ENCODE assay signal across 24 cellular contexts in genomic region chr16:883340-883739, GRCh38.
"Had no signal": no experiment of that assay in that cellular context is flagged by ENCODE, and none has a peak within 500 bp of the region (broad histone marks: within the 10 kb centered on the region; RNA-seq: fewer than 3 reads in every experiment).

No MANE protein-coding gene starts in this region.

- H3K27ac ChIP-seq: dorsolateral prefrontal cortex, gastrocnemius medialis, neutrophil, parathyroid adenoma, right lobe of liver, thoracic aorta, tibial nerve, upper lobe of left lung had no signal

- H3K9me3 Mint-ChIP-seq: mesothelial cell of epicardium; natural killer cell treated with Interleukin-12 subunit alpha and Interleukin-12 subunit beta and Interleukin-15 and Interleukin-18, amount 100 ng/mL, for 72 hours; neural crest cell had no signal

- H3K9me3 ChIP-seq: neutrophil had no signal

- H3K4me3 Mint-ChIP-seq: mesothelial cell of epicardium; naive B cell; natural killer cell treated with Interleukin-12 subunit alpha and Interleukin-12 subunit beta and Interleukin-15 and Interleukin-18, amount 100 ng/mL, for 72 hours; neural crest cell had no signal

- ATAC-seq: gastrocnemius medialis; left lobe of liver; mucosa of descending colon; natural killer cell treated with Interleukin-12 subunit alpha and Interleukin-12 subunit beta and Interleukin-15 and Interleukin-18, amount 100 ng/mL, for 72 hours; right lobe of liver had no signal

- H3K27me3 ChIP-seq: dorsolateral prefrontal cortex, gastrocnemius medialis, neutrophil, right lobe of liver, tibial nerve, upper lobe of left lung had no signal

- H3K27ac Mint-ChIP-seq: mesothelial cell of epicardium; natural killer cell treated with Interleukin-12 subunit alpha and Interleukin-12 subunit beta and Interleukin-15 and Interleukin-18, amount 100 ng/mL, for 72 hours; progenitor cell of endocrine pancreas had no signal

- H3K36me3 ChIP-seq: neutrophil, right lobe of liver, thoracic aorta had no signal

- H3K4me1 ChIP-seq: gastrocnemius medialis, parathyroid adenoma, right lobe of liver, upper lobe of left lung had no signal

- DNase-seq: effector CD4-positive, alpha-beta T cell; foreskin fibroblast; gastrocnemius medialis; mesenchymal stem cell; naive B cell; stimulated activated CD4-positive, alpha-beta T cell treated with anti-CD3 and anti-CD28 coated beads, Interleukin-12 subunit alpha, Interleukin-12 subunit beta, amount 100 ng/mL, for 4 hours; stimulated activated CD4-positive, alpha-beta T cell treated with anti-CD3 and anti-CD28 coated beads, Interleukin-1b, Interleukin-23, amount 100 ng/mL, for 48 hours; stimulated activated CD4-positive, alpha-beta T cell treated with anti-CD3 and anti-CD28 coated beads, Interleukin-4, amount 100 ng/mL, for 1 hour; stimulated activated CD8-positive, alpha-beta memory T cell treated with anti-CD3 and anti-CD28 coated beads, Interleukin-4, amount 100 ng/mL, for 48 hours; stimulated activated naive CD4-positive, alpha-beta T cell treated with Interleukin-2 at 50 U/mL for 16 hours had no signal

- H3K27me3 Mint-ChIP-seq: naive B cell; natural killer cell treated with Interleukin-12 subunit alpha and Interleukin-12 subunit beta and Interleukin-15 and Interleukin-18, amount 100 ng/mL, for 72 hours; progenitor cell of endocrine pancreas had no signal

- H3K4me3 ChIP-seq: dorsolateral prefrontal cortex, gastrocnemius medialis, mucosa of descending colon, right lobe of liver, smooth muscle cell, thoracic aorta, tibial nerve, upper lobe of left lung had no signal

- H3K4me1 Mint-ChIP-seq: naive B cell had no signal

- H3K36me3 Mint-ChIP-seq: natural killer cell treated with Interleukin-12 subunit alpha and Interleukin-12 subunit beta and Interleukin-15 and Interleukin-18, amount 100 ng/mL, for 72 hours had no signal
